In the genomic region with DNA sequence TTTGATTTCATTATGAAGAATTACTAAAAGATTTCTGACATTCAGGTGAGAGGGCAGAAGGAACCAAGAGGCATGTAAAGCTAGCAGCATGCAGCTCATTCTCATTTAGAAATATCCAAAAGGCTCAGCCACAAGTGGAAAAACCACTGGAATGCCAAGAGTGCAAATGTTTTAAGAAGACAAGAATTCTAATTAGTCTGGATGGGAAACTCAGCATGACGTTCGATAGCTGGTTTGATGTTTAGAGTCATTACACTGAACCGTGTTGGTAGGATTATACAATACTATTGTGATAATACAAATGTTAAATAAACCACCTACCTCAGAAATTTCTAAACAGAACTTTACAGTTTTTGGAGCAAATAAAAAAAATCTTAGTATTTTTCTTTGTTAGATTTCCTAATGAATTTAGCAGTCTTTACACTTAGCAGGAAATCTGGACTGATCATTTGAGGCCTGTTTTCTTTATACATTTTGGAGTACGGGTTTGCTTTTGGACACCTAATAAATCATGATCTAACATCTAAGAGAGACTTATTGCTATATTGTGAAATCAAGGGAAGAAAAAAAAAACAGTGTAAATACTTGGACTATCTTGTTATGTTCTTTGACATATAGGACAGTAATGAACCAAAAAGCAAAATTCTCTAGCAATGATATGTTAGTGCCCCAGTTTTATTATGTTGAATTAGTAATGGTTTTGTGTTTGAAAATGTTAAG, we compare ENCODE assay signal across 17 cellular contexts.
A peak's percentile ranks its signal among the peaks of the same experiment; 100 is the strongest.
DNase-seq lines count a peak whose midpoint lies in the region; ATAC-seq, FAIRE-seq and TF ChIP-seq lines count a peak whose summit lies in the region.
"Had no signal": no experiment of that assay in that cellular context is flagged by ENCODE, and none has a peak within 500 bp of the region (broad histone marks: within the 10 kb centered on the region; RNA-seq: fewer than 3 reads in every experiment).

No MANE protein-coding gene starts in this region.

- no peaks in the 10 kb centered on the region for H3K27me3 ChIP-seq in left lung

- TF ChIP-seq CTCF in chondrocyte (IDR thresholded peaks at IDR 0.05) (no peak), left lung (IDR thresholded peaks at IDR 0.05) (no peak), CD14-positive monocyte (IDR thresholded peaks at IDR 0.05) (no peak)

- H3K36me3 ChIP-seq in left lung, result no peaks in the 10 kb centered on the region

- peak; percentile 63 for DNase-seq in AG08395 (ENCODE audit: low spot score)
- peak; percentile 1 for DNase-seq in HTR-8/SVneo (ENCODE audit: insufficient read length, low spot score)
- no peak for DNase-seq in chondrocyte (ENCODE audit: low spot score)
- DNase-seq in left lung, result no peak
- no peak for DNase-seq in posterior cingulate gyrus
- DNase-seq in CD14-positive monocyte (ENCODE audit: low spot score), result no peak
- no peak for DNase-seq in NCI-H526 treated with DMSO at 0.1 percent for 48 hours (lab: John Stamatoyannopoulos, UW)
- DNase-seq: activated naive CD4-positive, alpha-beta T cell treated with anti-CD3 and anti-CD28 coated beads, Interleukin-2, amount 10 ng/mL, durations not matched to agents 7 days and 5 days; AML-193; GF-D8; head of caudate nucleus; NCI-H187; NK-92 treated with Interleukin-12 subunit alpha and Interleukin-12 subunit beta, amount 100 ng/mL, for 24 hours; T-helper 17 cell had no signal

- no peaks in the 10 kb centered on the region for H3K9me3 Mint-ChIP-seq in chondrocyte (ENCODE audit: low read depth)
- peaks cover 0 to 8% (median 0%) of the 10 kb centered on the region in 7 donors for H3K9me3 Mint-ChIP-seq in CD14-positive monocyte
- H3K9me3 Mint-ChIP-seq: activated naive CD4-positive, alpha-beta T cell treated with anti-CD3 and anti-CD28 coated beads, Interleukin-2, amount 10 ng/mL, durations not matched to agents 7 days and 5 days; memory B cell had no signal

- FAIRE-seq in HTR-8/SVneo (lab: Jason Lieb, UNC), result no peak

- intact Hi-C loops in left lung (cut with DNase I) (no loop called here), posterior cingulate gyrus (cut with DNase I) (no loop called here), CD14-positive monocyte (cut with micrococcal nuclease) (no loop called here)

- no peak overlapping the region for H3K4me3 Mint-ChIP-seq in chondrocyte (ENCODE audit: unreplicated experiment)
- no peak overlapping the region for H3K4me3 Mint-ChIP-seq in CD14-positive monocyte
- H3K4me3 Mint-ChIP-seq: activated naive CD4-positive, alpha-beta T cell treated with anti-CD3 and anti-CD28 coated beads, Interleukin-2, amount 10 ng/mL, durations not matched to agents 7 days and 5 days; memory B cell; T-helper 17 cell had no signal

- H3K27ac Mint-ChIP-seq in chondrocyte (ENCODE audit: unreplicated experiment) (peak overlapping the region; percentile 12), CD14-positive monocyte (no peak overlapping the region)
- H3K27ac Mint-ChIP-seq: activated naive CD4-positive, alpha-beta T cell treated with anti-CD3 and anti-CD28 coated beads, Interleukin-2, amount 10 ng/mL, durations not matched to agents 7 days and 5 days; memory B cell; T-helper 17 cell had no signal

- no peaks in the 10 kb centered on the region for H3K9me3 ChIP-seq in left lung

- H3K27me3 Mint-ChIP-seq in chondrocyte (ENCODE audit: low read depth) (no peaks in the 10 kb centered on the region), CD14-positive monocyte (ENCODE audit: low read depth in 3 of 3) (peaks cover 0 to 2% (median 0%) of the 10 kb centered on the region in 3 donors)
- H3K27me3 Mint-ChIP-seq: activated naive CD4-positive, alpha-beta T cell treated with anti-CD3 and anti-CD28 coated beads, Interleukin-2, amount 10 ng/mL, durations not matched to agents 7 days and 5 days; memory B cell; T-helper 17 cell had no signal

- ATAC-seq in left lung, result peak; percentile 47
- ATAC-seq in GM18498 (IDR thresholded peaks at IDR 0.05; ENCODE audit: unreplicated experiment), result no peak
- ATAC-seq: T-helper 17 cell had no signal

- H3K36me3 Mint-ChIP-seq in chondrocyte (ENCODE audit: low read depth), result peaks cover 1% of the 10 kb centered on the region
- no peaks in the 10 kb centered on the region for H3K36me3 Mint-ChIP-seq in CD14-positive monocyte
- H3K36me3 Mint-ChIP-seq: activated naive CD4-positive, alpha-beta T cell treated with anti-CD3 and anti-CD28 coated beads, Interleukin-2, amount 10 ng/mL, durations not matched to agents 7 days and 5 days; memory B cell had no signal

- H3K4me1 Mint-ChIP-seq in chondrocyte (ENCODE audit: low read depth) (peaks cover 23% of the 10 kb centered on the region), CD14-positive monocyte (no peaks in the 10 kb centered on the region)
- H3K4me1 Mint-ChIP-seq: activated naive CD4-positive, alpha-beta T cell treated with anti-CD3 and anti-CD28 coated beads, Interleukin-2, amount 10 ng/mL, durations not matched to agents 7 days and 5 days; memory B cell; T-helper 17 cell had no signal

- H3K27ac ChIP-seq in left lung, result no peak overlapping the region

- peaks cover 0 to 8% of the 10 kb centered on the region in 2 donors for H3K4me1 ChIP-seq in left lung

- H3K4me3 ChIP-seq in left lung, result no peak overlapping the region
- H3K4me3 ChIP-seq: skin epidermis had no signal

Comparison
In these comparisons a context has a peak if more than half of its experiments do, and no peak if none do; other contexts are left out.
1. DNase-seq: peak in AG08395 (single experiment) and HTR-8/SVneo (single experiment); none in chondrocyte (single experiment), left lung (0 of 2), posterior cingulate gyrus (0 of 10), CD14-positive monocyte (single experiment) and NCI-H526 treated with DMSO at 0.1 percent for 48 hours (single experiment).